In genomic region chr7:8037151-8037550, GRCh38 we compare ENCODE assay signal across 23 cellular contexts.
A peak's percentile ranks its signal among the peaks of the same experiment; 100 is the strongest.
DNase-seq lines count a peak whose midpoint lies in the region; TF ChIP-seq lines count a peak whose summit lies in the region.
"Had no signal": no experiment of that assay in that cellular context is flagged by ENCODE, and none has a peak within 500 bp of the region (broad histone marks: within the 10 kb centered on the region; RNA-seq: fewer than 3 reads in every experiment).

No MANE protein-coding gene starts in this region.

- BruUV-seq in mammary epithelial cell (replicated peaks; lab: Mats Ljungman, UMichigan) = no TSS peak
- BruUV-seq in MCF 10A (replicated peaks; lab: Mats Ljungman, UMichigan) = no TSS peak

- H3K4me2 ChIP-seq in mammary epithelial cell (ENCODE audit: insufficient read depth, low read depth, low read length) = no peak overlapping the region
- H3K4me2 ChIP-seq: PC-9 had no signal

- intact Hi-C loops in mammary epithelial cell (cut with micrococcal nuclease) = loop anchor here (5.0 to 10.0 kb wide), 2 partner anchors 258 to 355 kb away; no protein-coding TSS in a partner anchor
- intact Hi-C loops in MCF 10A (cut with micrococcal nuclease) = loop anchor here (2.0 to 5.0 kb wide), 2 partner anchors 260 to 442 kb away; no protein-coding TSS in a partner anchor

- POLR2A ChIA-PET in MCF 10A (lab: Yijun Ruan, JAX) = no interaction called here

- in situ Hi-C loops in mammary epithelial cell (cut with MboI; ENCODE audit: low sequenced_read_pairs in 2 of 2) = no loop called here

- no peak overlapping the region for H3K27ac Mint-ChIP-seq in MCF 10A (ENCODE audit: low read depth, unreplicated experiment)
- H3K27ac Mint-ChIP-seq: CD14-positive monocyte had no signal

- H3K9me3 ChIP-seq in mammary epithelial cell (replicated peaks; ENCODE audit: insufficient read depth, low read length) = no peaks in the 10 kb centered on the region
- no peaks in the 10 kb centered on the region for H3K9me3 ChIP-seq in iPS-20b (ENCODE audit: insufficient read depth, low read depth, low read length)
- no peaks in the 10 kb centered on the region for H3K9me3 ChIP-seq in suprapubic skin
- H3K9me3 ChIP-seq: BE2C, HAP-1, SJCRH30 had no signal

- H3K36me3 ChIP-seq in mammary epithelial cell (ENCODE audit: insufficient read depth, low read length) (peaks cover 3% of the 10 kb centered on the region), iPS-20b (ENCODE audit: insufficient read depth, low read depth, low read length) (peaks cover 5% of the 10 kb centered on the region; the same call in 1 of the 2 replicates), suprapubic skin (peaks cover 14% of the 10 kb centered on the region)
- H3K36me3 ChIP-seq: HAP-1 had no signal

- H3K36me3 Mint-ChIP-seq in MCF 10A (ENCODE audit: insufficient read depth, unreplicated experiment) = no peaks in the 10 kb centered on the region

- H3K4me3 Mint-ChIP-seq in MCF 10A (ENCODE audit: unreplicated experiment) = no peak overlapping the region
- H3K4me3 Mint-ChIP-seq: CD14-positive monocyte had no signal

- no peaks in the 10 kb centered on the region for H3K79me2 ChIP-seq in mammary epithelial cell (ENCODE audit: insufficient read depth, low read length)

- no peak for TF ChIP-seq POLR2A in suprapubic skin (IDR thresholded peaks at IDR 0.05)

- no peaks in the 10 kb centered on the region for H3K4me1 Mint-ChIP-seq in MCF 10A (ENCODE audit: insufficient read depth, unreplicated experiment)
- H3K4me1 Mint-ChIP-seq: CD14-positive monocyte had no signal

- DNase-seq in mammary epithelial cell (peak; percentile 27), MCF 10A (ENCODE audit: unreplicated experiment) (no peak), amniotic epithelial cell (ENCODE audit: low read depth) (peak; percentile 4), NCI-H524 (lab: John Stamatoyannopoulos, UW) (no peak), H4 (ENCODE audit: low spot score) (no peak), suprapubic skin (ENCODE audit: low spot score in 2 of 2) (no peak), T-helper 1 cell (no peak)
- DNase-seq: 8988T, ACHN, BE2C, DMS153, DND-41, IMR-90, KG1, MM.1S, NCI-H2029 treated with DMSO at 0.1 percent for 48 hours, NCI-H226, NCI-H510A, PC-9, SJCRH30 had no signal

- no peak overlapping the region for H2AFZ ChIP-seq in mammary epithelial cell (ENCODE audit: low read depth, low read length)
- H2AFZ ChIP-seq: PC-9 had no signal

- no peaks in the 10 kb centered on the region for H3K27me3 Mint-ChIP-seq in MCF 10A (ENCODE audit: insufficient read depth, unreplicated experiment)

- TF ChIP-seq CTCF in mammary epithelial cell (conservative IDR thresholded peaks at IDR 0.05 in 1 of 2, IDR thresholded peaks at IDR 0.05 in 1 of 2; ENCODE audit: extremely low read depth in 1 of 2, insufficient read depth in 1 of 2, low read depth in 1 of 2, low read length in 2 of 2) (no peak), MCF 10A (IDR thresholded peaks at IDR 0.05; ENCODE audit: unreplicated experiment) (no peak), suprapubic skin (IDR thresholded peaks at IDR 0.05) (no peak)

- no peaks in the 10 kb centered on the region for H4K20me1 ChIP-seq in mammary epithelial cell (ENCODE audit: insufficient read depth, low read length)

- dilution Hi-C loops in mammary epithelial cell (cut with HindIII; ENCODE audit: low sequenced_read_pairs) = no loop called here

- H3K4me3 ChIP-seq in mammary epithelial cell (replicated peaks in 1 of 3; ENCODE audit: insufficient read depth in 1 of 3, low read depth in 2 of 3, low read length in 3 of 3) (no peak overlapping the region), iPS-20b (ENCODE audit: low read length) (no peak overlapping the region), suprapubic skin (no peak overlapping the region)
- H3K4me3 ChIP-seq: HAP-1, PC-9, SJCRH30 had no signal

- H3K27ac ChIP-seq in mammary epithelial cell (ENCODE audit: insufficient read depth, low read depth, low read length) = no peak overlapping the region
- H3K27ac ChIP-seq in iPS-20b (ENCODE audit: low read length) = peak overlapping the region; percentile 21
- H3K27ac ChIP-seq in suprapubic skin = no peak overlapping the region
- H3K27ac ChIP-seq: PC-9, SJCRH30 had no signal

- WGBS in mammary epithelial cell (ENCODE audit: low coverage, missing lambda C conversion rate) = 86% methylated on average over 3 of the region's 3 CpGs
- 91% methylated on average over 3 of the region's 3 CpGs for WGBS in suprapubic skin

- CTCF ChIA-PET in mammary epithelial cell (lab: Charles Lee; ENCODE audit: low non-redundant PET) = interaction anchor here (0.6 kb wide), 1 partner anchor 669 kb away, joined by 4 read pairs; no protein-coding TSS in a partner anchor
- CTCF ChIA-PET in MCF 10A (lab: Yijun Ruan, JAX) = interaction anchor here (0.6 to 0.7 kb wide), 2 partner anchors 18 to 359 kb away, joined by 3 read pairs; no protein-coding TSS in a partner anchor

- H3K4me1 ChIP-seq in mammary epithelial cell (ENCODE audit: insufficient read depth, low read length) (peaks cover 5% of the 10 kb centered on the region), iPS-20b (ENCODE audit: insufficient read depth, low read length) (0 out of 2 replicates have a peak, but pooled peaks cover 2% of the 10 kb centered on the region), suprapubic skin (no peaks in the 10 kb centered on the region)
- H3K4me1 ChIP-seq: HAP-1, SJCRH30 had no signal

- H3K27me3 ChIP-seq in mammary epithelial cell (ENCODE audit: insufficient read depth, low read length) (no peaks in the 10 kb centered on the region), iPS-20b (ENCODE audit: insufficient read depth, low read length) (no peaks in the 10 kb centered on the region), suprapubic skin (no peaks in the 10 kb centered on the region)
- H3K27me3 ChIP-seq: BE2C, SJCRH30 had no signal

- no peak overlapping the region for H3K9ac ChIP-seq in mammary epithelial cell (ENCODE audit: insufficient read depth, low read length)
- no peak overlapping the region for H3K9ac ChIP-seq in iPS-20b (ENCODE audit: low read depth, low read length)

- H3K9me3 Mint-ChIP-seq in MCF 10A (ENCODE audit: unreplicated experiment) = no peaks in the 10 kb centered on the region

- TF ChIP-seq EP300 in suprapubic skin (IDR thresholded peaks at IDR 0.05) = no peak

Comparison
In these comparisons a context has a peak if more than half of its experiments do, and no peak if none do; other contexts are left out.
1. DNase-seq: peak in mammary epithelial cell (single experiment) and amniotic epithelial cell (single experiment); none in MCF 10A (single experiment), NCI-H524 (0 of 2), H4 (single experiment), suprapubic skin (0 of 2) and T-helper 1 cell (0 of 5).